In the genomic region with DNA sequence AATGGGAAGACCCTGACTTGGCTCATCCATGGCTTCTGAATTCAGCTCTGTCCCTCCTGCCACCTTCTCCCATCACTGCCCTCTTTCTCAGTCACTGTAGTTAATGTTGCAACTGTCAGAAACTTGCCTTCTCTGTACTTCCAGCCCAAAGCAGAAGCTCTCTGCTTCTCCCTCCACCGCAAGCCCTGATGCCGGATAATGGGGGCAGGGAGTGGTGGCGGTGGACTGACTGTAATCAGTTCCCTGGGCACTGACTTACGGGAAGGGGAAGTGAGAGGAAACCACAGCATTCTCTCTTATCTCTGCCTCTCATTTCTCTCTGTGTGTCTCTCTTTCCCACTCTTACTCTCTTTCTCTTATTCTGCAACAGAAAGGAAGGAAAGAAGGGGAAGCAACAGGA, we compare ENCODE assay signal across 9 cellular contexts. TPM values are rescaled to one million over a fixed set of nuclear protein-coding genes. Genes with fewer than 3 reads are reported as not detected.
A peak's percentile ranks its signal among the peaks of the same experiment; 100 is the strongest.
DNase-seq lines count a peak whose midpoint lies in the region; ATAC-seq and TF ChIP-seq lines count a peak whose summit lies in the region.
"Had no signal": no experiment of that assay in that cellular context is flagged by ENCODE, and none has a peak within 500 bp of the region (broad histone marks: within the 10 kb centered on the region; RNA-seq: fewer than 3 reads in every experiment).

No MANE protein-coding gene starts in this region.

- CTCF ChIA-PET in T-cell (lab: Charles Lee) = interaction anchor here (0.7 to 3.0 kb wide), 5 partner anchors 11 to 111 kb away, joined by 3 to 8 read pairs (median 4); partner anchors contain the start of gene TNFSF10 (in 1 of the 2)

- H3K27me3 ChIP-seq in psoas muscle (ENCODE audit: insufficient read depth in 3 of 3, low read length in 2 of 3) = no peaks in the 10 kb centered on the region
- H3K27me3 ChIP-seq: tibial nerve had no signal

- H3K4me1 ChIP-seq in psoas muscle = peaks cover 12% of the 10 kb centered on the region

- H3K27me3 Mint-ChIP-seq in T-cell (no peaks in the 10 kb centered on the region), nephron progenitor cell (ENCODE audit: low read depth, poor library complexity) (peaks cover 18% of the 10 kb centered on the region)

- H3K9me3 Mint-ChIP-seq in T-cell (no peaks in the 10 kb centered on the region), nephron progenitor cell (no peaks in the 10 kb centered on the region)

- H3K4me3 ChIP-seq in choroid plexus epithelial cell (ENCODE audit: low read depth, low read length) = no peak overlapping the region
- H3K4me3 ChIP-seq in psoas muscle = no peak overlapping the region
- H3K4me3 ChIP-seq: tibial nerve had no signal

- peak; percentile 29 for ATAC-seq in GM18861 (IDR thresholded peaks at IDR 0.05; ENCODE audit: unreplicated experiment)
- ATAC-seq in HG02973 (IDR thresholded peaks at IDR 0.05; ENCODE audit: unreplicated experiment) = peak; percentile 62
- ATAC-seq in T-cell (replicated peaks in 1 of 4) = peak; percentile 60 to 76 (median 68)
- no peak for ATAC-seq in psoas muscle

- H3K9me3 ChIP-seq in psoas muscle = no peaks in the 10 kb centered on the region
- H3K9me3 ChIP-seq: tibial nerve had no signal

- H3K4me3 Mint-ChIP-seq in T-cell = peak overlapping the region; percentile 54 to 93 (median 67)
- no peak overlapping the region for H3K4me3 Mint-ChIP-seq in nephron progenitor cell

- POLR2A ChIA-PET in T-cell (lab: Charles Lee) = interaction anchor here in 1 of 2 donors (1.1 kb wide), 1 partner anchor 11 kb away, joined by 4 read pairs; the partner anchor contains the start of gene TNFSF10

- H3K36me3 Mint-ChIP-seq in T-cell (peaks cover 84% of the 10 kb centered on the region), nephron progenitor cell (ENCODE audit: low read depth) (no peaks in the 10 kb centered on the region)

- H3K27ac ChIP-seq in psoas muscle = peak overlapping the region; percentile 39

- H3K36me3 ChIP-seq in psoas muscle (ENCODE audit: insufficient read depth in 1 of 2, low read depth in 1 of 2) = peaks cover 0 to 16% of the 10 kb centered on the region in 2 donors

- H3K4me1 Mint-ChIP-seq in T-cell (peaks cover 71 to 83% (median 79%) of the 10 kb centered on the region in 3 donors), nephron progenitor cell (peaks cover 9% of the 10 kb centered on the region)

- no peak for TF ChIP-seq CTCF in choroid plexus epithelial cell (conservative IDR thresholded peaks at IDR 0.05; ENCODE audit: low read depth, low read length)
- TF ChIP-seq CTCF in psoas muscle (IDR thresholded peaks at IDR 0.05) = no peak
- no peak for TF ChIP-seq CTCF in nephron progenitor cell (IDR thresholded peaks at IDR 0.05)

- intact Hi-C loops in psoas muscle (cut with DNase I) = no loop called here

- WGBS in psoas muscle, 3 donors = 66 to 79% (median 73%) methylated on average over 4 of the region's 4 CpGs

- peak in 33 of 34 experiments; percentile 26 to 77 (median 55) for DNase-seq in T-cell
- DNase-seq in choroid plexus epithelial cell (ENCODE audit: low read depth) = peak; percentile 60
- peak; percentile 50 to 72 for DNase-seq in psoas muscle
- no peak for DNase-seq in NCI-H1105 (lab: John Stamatoyannopoulos, UW)
- DNase-seq in nephron progenitor cell = no peak
- no peak for DNase-seq in DMS153 treated with DMSO at 0.1 percent for 48 hours (lab: John Stamatoyannopoulos, UW; ENCODE audit: unreplicated experiment)

- H3K27ac Mint-ChIP-seq in T-cell (peak overlapping the region; percentile 94 to 95), nephron progenitor cell (no peak overlapping the region)

RNA-seq across cellular contexts. Expression of gene TNFSF10, which starts 10.9 kb away (rescaled TPM):
- total RNA-seq in T-cell = 10 to 100 TPM; 22.3 to 49.7 (median 35.8) TPM
- total RNA-seq in psoas muscle = 10 to 100 TPM in 2 of 4 donors, 1 to 10 TPM in 2; 5.5 to 18.6 (median 9.2) TPM
- 10 to 100 TPM in 2 of 3 donors, 1 to 10 TPM in 1; 9.8 to 17.6 (median 10.3) TPM for polyA plus RNA-seq in psoas muscle

Comparison
In these comparisons a context has a peak if more than half of its experiments do, and no peak if none do; other contexts are left out.
1. ATAC-seq: peak in GM18861 (single experiment), HG02973 (single experiment) and T-cell (4 of 4); none in psoas muscle (0 of 4).
2. DNase-seq: peak in T-cell (33 of 34), choroid plexus epithelial cell (single experiment) and psoas muscle (2 of 2); none in NCI-H1105 (single experiment), nephron progenitor cell (single experiment) and DMS153 treated with DMSO at 0.1 percent for 48 hours (single experiment).